In genomic region chr12:94811611-94812010, GRCh38 we compare ENCODE assay signal across 17 cellular contexts.
"Had no signal": no experiment of that assay in that cellular context is flagged by ENCODE, and none has a peak within 500 bp of the region (broad histone marks: within the 10 kb centered on the region; RNA-seq: fewer than 3 reads in every experiment).

No MANE protein-coding gene starts in this region.

- DNase-seq: effector memory CD8-positive, alpha-beta T cell; gastrocnemius medialis; heart right ventricle; immature natural killer cell; left lung; lower lobe of right lung; nucleus accumbens; ovary; sigmoid colon; stimulated activated naive CD8-positive, alpha-beta T cell treated with anti-CD3 and anti-CD28 coated beads, Interleukin-15, Interleukin-2, amounts not matched to agents 100 U/mL and 50 U/mL, for 24 hours; testis; upper lobe of right lung had no signal

- ATAC-seq: effector memory CD8-positive, alpha-beta T cell; gastrocnemius medialis; heart right ventricle; left lung; lower lobe of right lung; natural killer cell treated with Interleukin-12 subunit alpha and Interleukin-12 subunit beta and Interleukin-15 and Interleukin-18, amount 100 ng/mL, for 72 hours; stimulated activated naive CD8-positive, alpha-beta T cell treated with anti-CD3 and anti-CD28 coated beads, Interleukin-15, Interleukin-2, amounts not matched to agents 100 U/mL and 50 U/mL, for 24 hours; upper lobe of right lung had no signal

- H3K4me1 Mint-ChIP-seq: immature natural killer cell, mesothelial cell of epicardium had no signal

- H3K27ac Mint-ChIP-seq: dendritic cell treated with granulocyte-macrophage colony-stimulating factor and Interleukin-4, amounts not matched to agents 40 ng/mL and 50 ng/mL, for 4 days; effector memory CD8-positive, alpha-beta T cell; immature natural killer cell; memory B cell; mesothelial cell of epicardium; natural killer cell treated with Interleukin-12 subunit alpha and Interleukin-12 subunit beta and Interleukin-15 and Interleukin-18, amount 100 ng/mL, for 72 hours; neural progenitor cell had no signal

- H3K27me3 Mint-ChIP-seq: dendritic cell treated with granulocyte-macrophage colony-stimulating factor and Interleukin-4, amounts not matched to agents 40 ng/mL and 50 ng/mL, for 4 days; memory B cell had no signal

- H3K4me3 Mint-ChIP-seq: dendritic cell treated with granulocyte-macrophage colony-stimulating factor and Interleukin-4, amounts not matched to agents 40 ng/mL and 50 ng/mL, for 4 days; effector memory CD8-positive, alpha-beta T cell; immature natural killer cell; memory B cell; mesothelial cell of epicardium; natural killer cell treated with Interleukin-12 subunit alpha and Interleukin-12 subunit beta and Interleukin-15 and Interleukin-18, amount 100 ng/mL, for 72 hours; neural progenitor cell had no signal

- H3K36me3 Mint-ChIP-seq: neural progenitor cell had no signal
